ENCODE assay signal across 26 cellular contexts in genomic region chr17:38583176-38583575, GRCh38. TPM values are rescaled to one million over a fixed set of nuclear protein-coding genes. Genes with fewer than 3 reads are reported as not detected.
"Had no signal": no experiment of that assay in that cellular context is flagged by ENCODE, and none has a peak within 500 bp of the region (broad histone marks: within the 10 kb centered on the region; RNA-seq: fewer than 3 reads in every experiment).

No MANE protein-coding gene starts in this region.

- H3K27me3 ChIP-seq: testis had no signal

- DNase-seq: stimulated activated CD4-positive, alpha-beta T cell treated with anti-CD3 and anti-CD28 coated beads, Interleukin-2, amount 100 ng/mL, for 48 hours; stimulated activated CD4-positive, alpha-beta T cell treated with anti-CD3 and anti-CD28 coated beads, Interleukin-4, amount 100 ng/mL, for 1 hour; stimulated activated CD4-positive, alpha-beta T cell treated with anti-CD3 and anti-CD28 coated beads, Interleukin-4, amount 100 ng/mL, for 24 hours; stimulated activated CD4-positive, alpha-beta T cell treated with anti-CD3 and anti-CD28 coated beads, Interleukin-4, amount 100 ng/mL, for 4 hours; stimulated activated CD8-positive, alpha-beta memory T cell treated with anti-CD3 and anti-CD28 coated beads, Interleukin-4, amount 100 ng/mL, for 48 hours; stimulated activated naive B cell treated with anti-CD40 and anti-IgM and Interleukin-4, amounts not matched to agents 10 μg/mL and 1 μg/mL and 100 μg/mL, for 72 hours; stimulated activated naive CD4-positive, alpha-beta T cell; stimulated activated naive CD4-positive, alpha-beta T cell treated with Interleukin-2 at 50 U/mL for 16 hours; stimulated activated naive CD8-positive, alpha-beta T cell treated with anti-CD3 and anti-CD28 coated beads, Interleukin-15, amount 100 ng/mL, for 72 hours; stimulated activated naive CD8-positive, alpha-beta T cell treated with anti-CD3 and anti-CD28 coated beads, Interleukin-15, Interleukin-2, amounts not matched to agents 100 U/mL and 50 U/mL, for 24 hours; stomach; substantia nigra; testis; thyroid gland; tibial artery; transverse colon; trophoblast cell; upper lobe of left lung; upper lobe of right lung; uterus had no signal

- H3K4me1 ChIP-seq: uterus had no signal

- H3K27ac ChIP-seq: stomach, suprapubic skin, testis, thoracic aorta, thyroid gland, tibial artery, tibial nerve, transverse colon, upper lobe of left lung, upper lobe of right lung, uterus, vagina had no signal

- H3K4me3 ChIP-seq: stomach, suprapubic skin, testis, thoracic aorta, thyroid gland, tibial artery, tibial nerve, transverse colon, upper lobe of left lung, upper lobe of right lung, uterus, vagina had no signal

- ATAC-seq: stimulated activated effector memory CD8-positive, alpha-beta T cell treated with anti-CD3 and anti-CD28 coated beads, Interleukin-12 subunit alpha, Interleukin-12 subunit beta, amount 100 ng/mL, for 72 hours; stimulated activated memory B cell treated with anti-CD40 and anti-IgM and Interleukin-4, amounts not matched to agents 10 μg/mL and 1 μg/mL and 100 μg/mL, for 72 hours; stimulated activated naive B cell treated with anti-CD40 and anti-IgM and Interleukin-4, amounts not matched to agents 10 μg/mL and 1 μg/mL and 100 μg/mL, for 72 hours; stimulated activated naive CD8-positive, alpha-beta T cell treated with anti-CD3 and anti-CD28 coated beads, Interleukin-15, amount 100 ng/mL, for 72 hours; stimulated activated naive CD8-positive, alpha-beta T cell treated with anti-CD3 and anti-CD28 coated beads, Interleukin-15, Interleukin-2, amounts not matched to agents 100 U/mL and 50 U/mL, for 24 hours; upper lobe of right lung had no signal

- H3K36me3 ChIP-seq: stomach, suprapubic skin, thoracic aorta, thyroid gland, tibial artery, tibial nerve, transverse colon, upper lobe of left lung, upper lobe of right lung, uterus, vagina had no signal

- H3K9me3 ChIP-seq: stomach, suprapubic skin, testis, thoracic aorta, thyroid gland, tibial artery, tibial nerve, transverse colon, upper lobe of left lung, upper lobe of right lung, uterus, vagina had no signal

RNA-seq across cellular contexts. Expression of gene SRCIN1, which starts 22.6 kb away (rescaled TPM):
- total RNA-seq: thoracic aorta had no signal
